In the genomic region with DNA sequence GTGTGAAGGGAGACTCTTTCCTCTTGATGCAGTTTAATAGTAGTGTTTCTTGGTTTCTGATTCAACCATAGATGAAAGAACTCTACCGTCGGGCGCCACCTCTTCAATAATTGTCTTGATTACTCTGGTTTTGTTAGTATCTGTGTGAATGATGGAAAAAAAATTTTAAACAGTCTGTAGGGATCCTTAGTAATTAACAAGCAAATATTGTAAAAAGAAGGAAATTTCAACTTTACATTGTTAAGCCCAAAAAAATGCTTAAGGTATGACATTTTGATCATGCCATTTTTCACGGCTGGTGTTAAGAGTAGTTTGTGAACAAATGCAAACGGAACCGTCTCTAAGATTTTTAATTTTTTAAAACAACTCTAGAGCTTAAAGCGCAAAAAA, we compare ENCODE assay signal across 8 cellular contexts. TPM values are rescaled to one million over a fixed set of nuclear protein-coding genes. Genes with fewer than 3 reads are reported as not detected.
DNase-seq lines count a peak whose midpoint lies in the region; ATAC-seq and TF ChIP-seq lines count a peak whose summit lies in the region.

No MANE protein-coding gene starts in this region.

- intact Hi-C loops in lower leg skin (cut with DNase I; ENCODE audit: low total_unique reads) (no loop called here), transverse colon (cut with DNase I; ENCODE audit: low total_unique reads) (no loop called here)

- peak overlapping the region; percentile 100 for H3K27ac Mint-ChIP-seq in activated T-cell treated with anti-CD3 and anti-CD28 coated beads, Interleukin-2, amount 50 U/mL, for 72 hours

- no peaks in the 10 kb centered on the region for H3K9me3 ChIP-seq in transverse colon

- no peak for TF ChIP-seq POLR2A in lower leg skin (IDR thresholded peaks at IDR 0.05)
- no peak for TF ChIP-seq POLR2A in transverse colon (IDR thresholded peaks at IDR 0.05)

- peak overlapping the region; percentile 92 to 99 for H3K4me3 Mint-ChIP-seq in activated T-cell treated with anti-CD3 and anti-CD28 coated beads, Interleukin-2, amount 50 U/mL, for 72 hours

- peak overlapping the region; percentile 58 for H3K4me3 ChIP-seq in astrocyte of the cerebellum (ENCODE audit: low read depth, low read length)
- peak overlapping the region; percentile 62 for H3K4me3 ChIP-seq in lower leg skin (ENCODE audit: low read depth, poor library complexity, severe bottlenecking)
- H3K4me3 ChIP-seq in transverse colon: peak overlapping the region; percentile 60 to 79 (median 76)

- no peak for TF ChIP-seq CTCF in astrocyte of the cerebellum (IDR thresholded peaks at IDR 0.05; ENCODE audit: low read depth, low read length, missing control alignments)
- no peak for TF ChIP-seq CTCF in lower leg skin (IDR thresholded peaks at IDR 0.05)
- TF ChIP-seq CTCF in transverse colon (IDR thresholded peaks at IDR 0.05): no peak

- 10 to 15% methylated on average over 7 of the region's 7 CpGs for WGBS in lower leg skin, 2 donors
- 21 to 27% methylated on average over 7 of the region's 7 CpGs for WGBS in transverse colon (ENCODE audit: low coverage in 1 of 2), 2 donors

- H3K27ac ChIP-seq in transverse colon: peak overlapping the region; percentile 84 to 92 (median 88)

- peaks cover 29% of the 10 kb centered on the region for H3K4me1 Mint-ChIP-seq in activated T-cell treated with anti-CD3 and anti-CD28 coated beads, Interleukin-2, amount 50 U/mL, for 72 hours (ENCODE audit: low read depth)

- no peak for TF ChIP-seq EP300 in transverse colon (IDR thresholded peaks at IDR 0.05; ENCODE audit: low read depth)

- peaks cover 11 to 19% of the 10 kb centered on the region in 2 donors for H3K36me3 Mint-ChIP-seq in activated T-cell treated with anti-CD3 and anti-CD28 coated beads, Interleukin-2, amount 50 U/mL, for 72 hours (ENCODE audit: insufficient read depth in 2 of 2)

- H3K36me3 ChIP-seq in transverse colon: peaks cover 0 to 10% (median 0%) of the 10 kb centered on the region in 4 donors

- in situ Hi-C loops in astrocyte of the cerebellum (cut with HindIII; ENCODE audit: low sequenced_read_pairs): no loop called here
- in situ Hi-C loops in transverse colon (cut with MboI; ENCODE audit: low pct_ligation_motif_present in 1 of 4, low pct_unique_long_range_greater_than_20kb in 1 of 4, low sequenced_read_pairs in 3 of 4): loop anchor here in 3 of 4 donors (25.0 kb wide), 2 partner anchors 519 to 844 kb away; no protein-coding TSS in a partner anchor

- peaks cover 0 to 5% of the 10 kb centered on the region in 2 donors for H3K9me3 Mint-ChIP-seq in activated T-cell treated with anti-CD3 and anti-CD28 coated beads, Interleukin-2, amount 50 U/mL, for 72 hours

- peaks cover 0 to 18% (median 5%) of the 10 kb centered on the region in 4 donors for H3K4me1 ChIP-seq in transverse colon

- peaks cover 16% of the 10 kb centered on the region for H3K27me3 ChIP-seq in transverse colon

- no peak for ATAC-seq in activated T-cell treated with anti-CD3 and anti-CD28 coated beads, Interleukin-2, amount 50 U/mL, for 72 hours (replicated peaks in 1 of 2)
- ATAC-seq in HG02884 (IDR thresholded peaks at IDR 0.05; ENCODE audit: unreplicated experiment): no peak

- peaks cover 9% of the 10 kb centered on the region for H3K27me3 Mint-ChIP-seq in activated T-cell treated with anti-CD3 and anti-CD28 coated beads, Interleukin-2, amount 50 U/mL, for 72 hours (ENCODE audit: low read depth)

- no peak for DNase-seq in activated T-cell treated with anti-CD3 and anti-CD28 coated beads, Interleukin-2, amount 50 U/mL, for 72 hours
- DNase-seq in activated T-cell treated with anti-CD3 and anti-CD28 coated beads, Interleukin-2, amount 50 U/mL, for 48 hours: no peak
- DNase-seq in astrocyte of the cerebellum (ENCODE audit: low read depth): no peak
- DNase-seq in lower leg skin (ENCODE audit: low spot score in 2 of 2): no peak
- no peak for DNase-seq in transverse colon
- no peak for DNase-seq in T-helper 9 cell
- no peak for DNase-seq in GDM1 (lab: John Stamatoyannopoulos, UW)

RNA-seq across cellular contexts. Expression of a gene that starts 4.1 kb away (rescaled TPM):
- 10 to 100 TPM; 59.1 to 59.3 TPM for total RNA-seq in activated T-cell treated with anti-CD3 and anti-CD28 coated beads, Interleukin-2, amount 50 U/mL, for 72 hours
- total RNA-seq in lower leg skin (1,000 to 10,000 TPM; 4,878 to 8,317 (median 6,442) TPM), transverse colon (10 to 100 TPM in 2 of 4 donors, 1 to 10 TPM in 1, not detected in 1; 2.2 to 12.7 (median 11.7) TPM)

RNA-seq across cellular contexts. Expression of a gene that starts 18.6 kb away (rescaled TPM):
- not detected for total RNA-seq in activated T-cell treated with anti-CD3 and anti-CD28 coated beads, Interleukin-2, amount 50 U/mL, for 72 hours
- total RNA-seq in lower leg skin: 1 to 10 TPM in 1 of 4 donors, not detected in 3; 6.0 TPM
- not detected for total RNA-seq in transverse colon

RNA-seq across cellular contexts. Expression of a gene that starts 36.0 kb away (rescaled TPM):
- not detected for total RNA-seq in activated T-cell treated with anti-CD3 and anti-CD28 coated beads, Interleukin-2, amount 50 U/mL, for 72 hours
- total RNA-seq in lower leg skin (10 to 100 TPM in 1 of 4 donors, 1 to 10 TPM in 1, under 1 TPM in 1, not detected in 1; 0.52 to 69.8 (median 1.3) TPM), transverse colon (1 to 10 TPM in 1 of 4 donors, not detected in 3; 1.1 TPM)

RNA-seq across cellular contexts. Expression of a gene that starts 46.3 kb away (rescaled TPM):
- not detected for total RNA-seq in activated T-cell treated with anti-CD3 and anti-CD28 coated beads, Interleukin-2, amount 50 U/mL, for 72 hours
- total RNA-seq in lower leg skin: 1 to 10 TPM in 1 of 4 donors, not detected in 3; 9.2 TPM
- not detected for total RNA-seq in transverse colon

RNA-seq across cellular contexts. Expression of a gene that starts 48.7 kb away (rescaled TPM):
- total RNA-seq in activated T-cell treated with anti-CD3 and anti-CD28 coated beads, Interleukin-2, amount 50 U/mL, for 72 hours: not detected
- total RNA-seq in lower leg skin (not detected), transverse colon (10 to 100 TPM in 1 of 4 donors, 1 to 10 TPM in 1, under 1 TPM in 1, not detected in 1; 0.40 to 20.0 (median 3.8) TPM)

Comparison
In these comparisons a context has a peak if more than half of its experiments do, and no peak if none do; other contexts are left out.
1. RNA of a gene that starts 4.1 kb away (total RNA-seq): 4,878 to 8,317 TPM in lower leg skin; 59.1 to 59.3 TPM in activated T-cell treated with anti-CD3 and anti-CD28 coated beads, Interleukin-2, amount 50 U/mL, for 72 hours and 2.2 to 12.7 TPM in transverse colon; every median in the first group is over 10 times any median in the second.
2. Peak in every context shown above with its lines, with median percentiles within 50 percentile points of each other: H3K4me3 ChIP-seq.